In genomic region chr7:100673302-100673941, GRCh38 we compare ENCODE assay signal across 8 cellular contexts. TPM values are rescaled to one million over a fixed set of nuclear protein-coding genes. Genes with fewer than 3 reads are reported as not detected.
DNase-seq lines count a peak whose midpoint lies in the region; ATAC-seq and TF ChIP-seq lines count a peak whose summit lies in the region.

Gene GNB2, plus strand, starts transcription at chr7:100673740. Its CDS starts 2,526 bp downstream, at chr7:100676266.

- peak within 1 kb of the TSS; percentile 96 for H3K4me3 Mint-ChIP-seq in activated T-cell treated with anti-CD3 and anti-CD28 coated beads, Interleukin-2, amount 50 U/mL, for 24 hours

- ATAC-seq in GM21717 (IDR thresholded peaks at IDR 0.05; ENCODE audit: unreplicated experiment): peak; percentile 60

- H3K9me3 Mint-ChIP-seq in activated T-cell treated with anti-CD3 and anti-CD28 coated beads, Interleukin-2, amount 50 U/mL, for 24 hours: no peaks in the 10 kb centered on the region

- peaks cover 18% of the 10 kb centered on the region for H3K4me1 Mint-ChIP-seq in activated T-cell treated with anti-CD3 and anti-CD28 coated beads, Interleukin-2, amount 50 U/mL, for 24 hours (ENCODE audit: low read depth)

- H3K9ac ChIP-seq in mucosa of stomach (ENCODE audit: low read length): peak within 1 kb of the TSS; percentile 94

- H3K27ac Mint-ChIP-seq in activated T-cell treated with anti-CD3 and anti-CD28 coated beads, Interleukin-2, amount 50 U/mL, for 24 hours: peak within 1 kb of the TSS; percentile 97

- TF ChIP-seq POLR2A in erythroblast (IDR thresholded peaks at IDR 0.05; ENCODE audit: low read length): peak; percentile 38

- DNase-seq in DMS153 (lab: John Stamatoyannopoulos, UW): peak; percentile 96
- peak; percentile 100 for DNase-seq in KBM-7
- peak; percentile 100 for DNase-seq in activated T-cell treated with anti-CD3 and anti-CD28 coated beads, Interleukin-2, amount 50 U/mL, for 24 hours
- DNase-seq in erythroblast (lab: John Stamatoyannopoulos, UW): peak; percentile 100
- peak; percentile 91 to 98 for DNase-seq in stimulated activated CD8-positive, alpha-beta memory T cell treated with anti-CD3 and anti-CD28 coated beads, Interleukin-7, amount 100 ng/mL, for 1 hour (ENCODE audit: low read depth in 2 of 2)

- H3K4me1 ChIP-seq in mucosa of stomach (ENCODE audit: control insufficient read depth, insufficient read depth, low read length): peaks cover 6% of the 10 kb centered on the region

- H3K27me3 ChIP-seq in mucosa of stomach (ENCODE audit: control insufficient read depth, insufficient read depth, low read length): no peaks in the 10 kb centered on the region

- H3K9me3 ChIP-seq in mucosa of stomach (ENCODE audit: control insufficient read depth, low read length): no peaks in the 10 kb centered on the region

- peaks cover 15% of the 10 kb centered on the region for H3K36me3 ChIP-seq in mucosa of stomach (ENCODE audit: control insufficient read depth, insufficient read depth, low read length)

- peak within 1 kb of the TSS; percentile 61 for H3K4me3 ChIP-seq in mucosa of stomach (ENCODE audit: low read length)

- no peaks in the 10 kb centered on the region for H3K27me3 Mint-ChIP-seq in activated T-cell treated with anti-CD3 and anti-CD28 coated beads, Interleukin-2, amount 50 U/mL, for 24 hours

- peaks cover 31% of the 10 kb centered on the region for H3K36me3 Mint-ChIP-seq in activated T-cell treated with anti-CD3 and anti-CD28 coated beads, Interleukin-2, amount 50 U/mL, for 24 hours (ENCODE audit: low read depth)

- in situ Hi-C loops in KBM-7 (cut with MboI; ENCODE audit: low pct_unique_long_range_greater_than_20kb, low sequenced_read_pairs): no loop called here

TF ChIP-seq in PFSK-1, 5 proteins besides CTCF, POLR2A, EP300 and RAD21:
- TF ChIP-seq POLR2AphosphoS5 (IDR thresholded peaks at IDR 0.05; ENCODE audit: low read depth, low read length): peak; percentile 28; the same call in 1 of the 2 replicates
- TF ChIP-seq FOXP2 (optimal IDR thresholded peaks at IDR 0.05; ENCODE audit: borderline replicate concordance, extremely low read depth, extremely low read length, insufficient read depth): no peak
- TF ChIP-seq REST (IDR thresholded peaks at IDR 0.05; ENCODE audit: insufficient read depth in 1 of 2, low read depth in 2 of 2, low read length in 2 of 2): 0 out of 4 replicates have a peak, but pooled peaks of 1 of the 2 experiments have one; percentile 34
- TF ChIP-seq SIN3A (IDR thresholded peaks at IDR 0.05; ENCODE audit: borderline replicate concordance, insufficient read depth, low read length): peak; percentile 17; the same call in 1 of the 2 replicates
- peak; percentile 66; the same call in 1 of the 2 replicates for TF ChIP-seq TAF1 (IDR thresholded peaks at IDR 0.05; ENCODE audit: borderline replicate concordance, insufficient read depth, low read length)

RNA-seq across cellular contexts. Expression of gene GNB2, which starts in this region (rescaled TPM):
- polyA plus RNA-seq in PFSK-1 (2012; ENCODE audit: insufficient read length, low read depth): 509 TPM

Comparison
In these comparisons a context has a peak if more than half of its experiments do, and no peak if none do; other contexts are left out.
1. Peak in every context shown above with its lines: DNase-seq, ATAC-seq and H3K4me3 ChIP-seq.